14 cellular contexts compared by ENCODE assay signal in genomic region chr10:31678139-31678536, GRCh38.
DNase-seq lines count a peak whose midpoint lies in the region; ATAC-seq, FAIRE-seq and TF ChIP-seq lines count a peak whose summit lies in the region.
"Had no signal": no experiment of that assay in that cellular context is flagged by ENCODE, and none has a peak within 500 bp of the region (broad histone marks: within the 10 kb centered on the region; RNA-seq: fewer than 3 reads in every experiment).

No MANE protein-coding gene starts in this region.

- H3K36me3 ChIP-seq in breast epithelium, result no peaks in the 10 kb centered on the region
- H3K36me3 ChIP-seq in gastroesophageal sphincter, result no peaks in the 10 kb centered on the region
- no peaks in the 10 kb centered on the region for H3K36me3 ChIP-seq in vagina
- no peaks in the 10 kb centered on the region for H3K36me3 ChIP-seq in HepG2 (replicated peaks in 1 of 2; ENCODE audit: control insufficient read depth in 1 of 2, insufficient read depth in 2 of 2, low read length in 2 of 2)

- in situ Hi-C loops in HepG2 (cut with HindIII; ENCODE audit: extremely low pct_ligation_motif_present, low pct_unique_long_range_greater_than_20kb), result no loop called here

- H3K4me3 Mint-ChIP-seq in MCF 10A (ENCODE audit: unreplicated experiment) (no peak overlapping the region), nephron progenitor cell (no peak overlapping the region)
- no peak overlapping the region for H3K4me3 Mint-ChIP-seq in stimulated activated effector memory CD8-positive, alpha-beta T cell treated with anti-CD3 and anti-CD28 coated beads, Interleukin-12 subunit alpha, Interleukin-12 subunit beta, amount 100 ng/mL, for 72 hours
- H3K4me3 Mint-ChIP-seq: activated B cell treated with CpG ODN at 0.5 μM for 24 hours had no signal

- H3K4me1 Mint-ChIP-seq in MCF 10A (ENCODE audit: insufficient read depth, unreplicated experiment) (no peaks in the 10 kb centered on the region), nephron progenitor cell (peaks cover 22% of the 10 kb centered on the region)
- no peaks in the 10 kb centered on the region for H3K4me1 Mint-ChIP-seq in stimulated activated effector memory CD8-positive, alpha-beta T cell treated with anti-CD3 and anti-CD28 coated beads, Interleukin-12 subunit alpha, Interleukin-12 subunit beta, amount 100 ng/mL, for 72 hours
- H3K4me1 Mint-ChIP-seq: activated B cell treated with CpG ODN at 0.5 μM for 24 hours had no signal

- H2AFZ ChIP-seq in HepG2 (ENCODE audit: low read length), result no peak overlapping the region

- DNase-seq in breast epithelium (ENCODE audit: low spot score in 2 of 2) (peak in 1 of 2 donors; percentile 54), MCF 10A (ENCODE audit: unreplicated experiment) (no peak), nephron progenitor cell (no peak), vagina (ENCODE audit: extremely low spot score in 2 of 2) (no peak), HuH-7.5 (ENCODE audit: low spot score) (no peak), HepG2 (ENCODE audit: low spot score) (no peak)
- no peak for DNase-seq in stimulated activated effector memory CD8-positive, alpha-beta T cell treated with anti-CD3 and anti-CD28 coated beads, Interleukin-12 subunit alpha, Interleukin-12 subunit beta, amount 100 ng/mL, for 72 hours (ENCODE audit: low spot score in 2 of 2)
- DNase-seq: activated B cell treated with CpG ODN at 0.5 μM for 24 hours; NCI-H524 treated with DMSO at 0.1 percent for 48 hours; stimulated activated CD4-positive, alpha-beta T cell treated with anti-CD3 and anti-CD28 coated beads, Interleukin-15, amount 100 ng/mL, for 24 hours had no signal

- no TSS peak for BruUV-seq in MCF 10A (replicated peaks; lab: Mats Ljungman, UMichigan)
- no TSS peak for BruUV-seq in HepG2 (replicated peaks; lab: Mats Ljungman, UMichigan)

- TF ChIP-seq EP300 in gastroesophageal sphincter (IDR thresholded peaks at IDR 0.05) (no peak), HepG2 (IDR thresholded peaks at IDR 0.05; ENCODE audit: low read depth in 2 of 2, low read length in 2 of 2) (no peak), HepG2 (CRISPR knock-in tag; IDR thresholded peaks at IDR 0.05; ENCODE audit: borderline replicate concordance) (no peak)

- TF ChIP-seq RAD21 in HepG2 (CRISPR knock-in tag; IDR thresholded peaks at IDR 0.05), result no peak

- peak; percentile 26 for ATAC-seq in gastroesophageal sphincter
- ATAC-seq in stimulated activated effector memory CD8-positive, alpha-beta T cell treated with anti-CD3 and anti-CD28 coated beads, Interleukin-12 subunit alpha, Interleukin-12 subunit beta, amount 100 ng/mL, for 72 hours, result no peak
- ATAC-seq in HepG2, result no peak
- ATAC-seq: A549, GM12878, Panc1 had no signal

- H3K4me3 ChIP-seq in breast epithelium, result no peak overlapping the region
- no peak overlapping the region for H3K4me3 ChIP-seq in gastroesophageal sphincter
- H3K4me3 ChIP-seq in vagina, result peak overlapping the region in 1 of 2 donors; percentile 6
- H3K4me3 ChIP-seq in HepG2 (replicated peaks in 1 of 3; ENCODE audit: insufficient read depth in 1 of 3, low read depth in 2 of 3, low read length in 3 of 3), result no peak overlapping the region
- H3K4me3 ChIP-seq: A549, GM12878 had no signal

- H3K27ac Mint-ChIP-seq in MCF 10A (ENCODE audit: low read depth, unreplicated experiment) (no peak overlapping the region), nephron progenitor cell (peak overlapping the region; percentile 97)
- H3K27ac Mint-ChIP-seq in stimulated activated effector memory CD8-positive, alpha-beta T cell treated with anti-CD3 and anti-CD28 coated beads, Interleukin-12 subunit alpha, Interleukin-12 subunit beta, amount 100 ng/mL, for 72 hours, result no peak overlapping the region
- H3K27ac Mint-ChIP-seq: activated B cell treated with CpG ODN at 0.5 μM for 24 hours had no signal

- no peaks in the 10 kb centered on the region for H3K4me1 ChIP-seq in breast epithelium
- peaks cover 0 to 15% (median 0%) of the 10 kb centered on the region in 3 donors for H3K4me1 ChIP-seq in gastroesophageal sphincter
- H3K4me1 ChIP-seq in vagina, result peaks cover 18% of the 10 kb centered on the region
- H3K4me1 ChIP-seq in HepG2 (ENCODE audit: insufficient read depth, low read length), result no peaks in the 10 kb centered on the region
- H3K4me1 ChIP-seq: A549 had no signal

- intact Hi-C loops in breast epithelium (cut with DNase I; ENCODE audit: low total_unique reads) (loop anchor here (10.0 kb wide), 1 partner anchor 687 kb away; no protein-coding TSS in a partner anchor), MCF 10A (cut with micrococcal nuclease) (no loop called here), vagina (cut with DNase I) (loop anchor here (10.0 kb wide), 1 partner anchor 893 kb away; no protein-coding TSS in a partner anchor), HepG2 (cut with micrococcal nuclease; ENCODE audit: unreplicated experiment) (no loop called here)

- TF ChIP-seq CTCF in breast epithelium (IDR thresholded peaks at IDR 0.05) (no peak), MCF 10A (IDR thresholded peaks at IDR 0.05; ENCODE audit: unreplicated experiment) (no peak), gastroesophageal sphincter (IDR thresholded peaks at IDR 0.05) (no peak), nephron progenitor cell (IDR thresholded peaks at IDR 0.05) (no peak), vagina (IDR thresholded peaks at IDR 0.05) (no peak), HepG2 (CRISPR knock-in tag; IDR thresholded peaks at IDR 0.05) (no peak)

- H3K9me3 ChIP-seq in breast epithelium (peaks cover 30 to 33% of the 10 kb centered on the region in 2 donors), gastroesophageal sphincter (peaks cover 0 to 34% (median 0%) of the 10 kb centered on the region in 3 donors), vagina (peaks cover 1% of the 10 kb centered on the region), HepG2 (ENCODE audit: low read length) (peaks cover 7% of the 10 kb centered on the region)

- no peak overlapping the region for H3K9ac ChIP-seq in HepG2 (ENCODE audit: insufficient read depth, low read depth, low read length)

- no peaks in the 10 kb centered on the region for H3K79me2 ChIP-seq in HepG2 (ENCODE audit: insufficient read depth, low read length)

- H4K20me1 ChIP-seq in HepG2 (ENCODE audit: insufficient read depth, low read length), result no peaks in the 10 kb centered on the region

- H3K27me3 ChIP-seq in breast epithelium (no peaks in the 10 kb centered on the region), gastroesophageal sphincter (no peaks in the 10 kb centered on the region), vagina (no peaks in the 10 kb centered on the region), HepG2 (ENCODE audit: control insufficient read depth in 1 of 2, insufficient read depth in 2 of 2, low read length in 2 of 2) (peaks cover 0 to 5% of the 10 kb centered on the region in 2 experiments; a peak in 2 of 5 replicates)

- H3K9me3 Mint-ChIP-seq in MCF 10A (ENCODE audit: unreplicated experiment) (peaks cover 5% of the 10 kb centered on the region), nephron progenitor cell (peaks cover 59% of the 10 kb centered on the region)
- H3K9me3 Mint-ChIP-seq in stimulated activated effector memory CD8-positive, alpha-beta T cell treated with anti-CD3 and anti-CD28 coated beads, Interleukin-12 subunit alpha, Interleukin-12 subunit beta, amount 100 ng/mL, for 72 hours, result peaks cover 20% of the 10 kb centered on the region

- H3K4me2 ChIP-seq in HepG2 (ENCODE audit: low read depth, low read length), result no peak overlapping the region
- H3K4me2 ChIP-seq: A549 had no signal

- TF ChIP-seq POLR2A in breast epithelium (IDR thresholded peaks at IDR 0.05) (no peak), gastroesophageal sphincter (IDR thresholded peaks at IDR 0.05) (no peak), vagina (IDR thresholded peaks at IDR 0.05) (no peak), HepG2 (IDR thresholded peaks at IDR 0.05; ENCODE audit: insufficient read depth in 1 of 2, low read depth in 2 of 2, low read length in 2 of 2) (no peak)

- H3K36me3 Mint-ChIP-seq in MCF 10A (ENCODE audit: insufficient read depth, unreplicated experiment) (no peaks in the 10 kb centered on the region), nephron progenitor cell (ENCODE audit: low read depth) (peaks cover 15% of the 10 kb centered on the region)
- H3K36me3 Mint-ChIP-seq in stimulated activated effector memory CD8-positive, alpha-beta T cell treated with anti-CD3 and anti-CD28 coated beads, Interleukin-12 subunit alpha, Interleukin-12 subunit beta, amount 100 ng/mL, for 72 hours, result no peaks in the 10 kb centered on the region

- no peak for FAIRE-seq in HepG2 (lab: Jason Lieb, UNC)
- FAIRE-seq: A549, GM12878 had no signal

- CTCF ChIA-PET in MCF 10A (lab: Yijun Ruan, JAX), result interaction anchor here (0.6 kb wide), 1 partner anchor 75 kb away, joined by 4 read pairs; no protein-coding TSS in a partner anchor
- CTCF ChIA-PET in HepG2 (lab: Yijun Ruan, JAX; ENCODE audit: low intra/inter-chr PET ratio, low total read pairs), result no interaction called here

- 55 to 65% methylated on average over 6 to 8 of the region's 12 CpGs for WGBS in gastroesophageal sphincter (ENCODE audit: low coverage in 1 of 2), 2 donors
- 19% methylated on average over 12 of the region's 12 CpGs for WGBS in HepG2 (ENCODE audit: low lambda C conversion rate)

- H3K27ac ChIP-seq in breast epithelium (peak overlapping the region; percentile 50 to 61), gastroesophageal sphincter (peak overlapping the region in 3 of 4 donors; percentile 2 to 26 (median 6)), vagina (peak overlapping the region; percentile 18), HepG2 (ENCODE audit: extremely low read length, insufficient read depth, low read length) (no peak overlapping the region)
- H3K27ac ChIP-seq: A549 had no signal

- POLR2A ChIA-PET in MCF 10A (lab: Yijun Ruan, JAX) (no interaction called here), HepG2 (lab: Yijun Ruan, JAX) (no interaction called here)

- H3K27me3 Mint-ChIP-seq in MCF 10A (ENCODE audit: insufficient read depth, unreplicated experiment) (no peaks in the 10 kb centered on the region), nephron progenitor cell (ENCODE audit: low read depth, poor library complexity) (peaks cover 4% of the 10 kb centered on the region)

TF ChIP-seq in HepG2, 621 proteins besides CTCF, POLR2A, EP300 and RAD21 (continues in another document):
- no peak for TF ChIP-seq HNRNPUL1 (IDR thresholded peaks at IDR 0.05; ENCODE audit: low read depth, low read length)

Comparison
In these comparisons a context has a peak if more than half of its experiments do, and no peak if none do; other contexts are left out.
1. intact Hi-C loops: an anchor here in breast epithelium (10.0 kb wide) and vagina (10.0 kb wide); none called in MCF 10A and HepG2.